Comparison of ENCODE assay signal across 9 cellular contexts in genomic region chr1:16649960-16650359, GRCh38. TPM values are rescaled to one million over a fixed set of nuclear protein-coding genes. Genes with fewer than 3 reads are reported as not detected.
DNase-seq lines count a peak whose midpoint lies in the region; ATAC-seq, FAIRE-seq and TF ChIP-seq lines count a peak whose summit lies in the region.
"Not testable (repeated sequence)": the region's sequence is repeated elsewhere in the genome, so short reads cannot be mapped to it uniquely, and the experiment has no call there.
"Had no signal": no experiment of that assay in that cellular context is flagged by ENCODE, and none has a peak within 500 bp of the region (broad histone marks: within the 10 kb centered on the region; RNA-seq: fewer than 3 reads in every experiment).

No MANE protein-coding gene starts in this region.

- H3K9me3 Mint-ChIP-seq in WTC11 = not testable (repeated sequence)

- not testable (repeated sequence) for H3K36me3 Mint-ChIP-seq in WTC11

- WGBS in body of pancreas, 2 donors = 59 to 81% methylated on average over 9 of the region's 9 CpGs
- WGBS in heart left ventricle, 4 donors = 72 to 83% (median 78%) methylated on average over 9 of the region's 9 CpGs
- 70% methylated on average over 9 of the region's 9 CpGs for WGBS in right lobe of liver (ENCODE audit: insufficient coverage, low coverage, low lambda C conversion rate, missing lambda C conversion rate)
- 60 to 67% methylated on average over 8 to 9 of the region's 9 CpGs for WGBS in pancreas, 2 donors
- whole genome bisulfite sequencing in suprapubic skin = 82% methylated on average over 7 of the region's 9 CpGs

- H3K9me3 ChIP-seq in body of pancreas, heart left ventricle, right lobe of liver, pancreas, suprapubic skin: not testable (repeated sequence)

- not testable (repeated sequence) for FAIRE-seq in pancreas (lab: Jason Lieb, UNC)

- H3K4me1 Mint-ChIP-seq in WTC11 = not testable (repeated sequence)

- TF ChIP-seq EP300 in suprapubic skin (IDR thresholded peaks at IDR 0.05) = not testable (repeated sequence)

- not testable (repeated sequence) for H3K27me3 ChIP-seq in body of pancreas, right lobe of liver, pancreas
- H3K27me3 ChIP-seq in heart left ventricle (peaks cover 0 to 12% (median 2%) of the 10 kb centered on the region in 9 donors), suprapubic skin (peaks cover 12% of the 10 kb centered on the region)

- CTCF ChIA-PET in WTC11 (lab: Charles Lee) = not testable (repeated sequence)

- intact Hi-C loops in body of pancreas (cut with DNase I); heart left ventricle (cut with DNase I); right lobe of liver (cut with DNase I); pancreas (cut with DNase I): not testable (repeated sequence)

- DNase-seq in WTC11 (ENCODE audit: low spot score) (peak; percentile 16), body of pancreas (peak; percentile 1 to 31 (median 15)), heart left ventricle (peak in 4 of 5 donors; percentile 14 to 61 (median 24)), right lobe of liver (peak in 2 of 3 donors; percentile 29 to 32), pancreas (peak in 5 of 6 donors; percentile 23 to 83 (median 34)), suprapubic skin (ENCODE audit: low spot score in 2 of 2) (peak; percentile 55 to 83)
- peak; percentile 16 for DNase-seq in activated T-cell treated with anti-CD3 and anti-CD28 coated beads, Interleukin-2, amount 50 U/mL, for 1 hour

- TF ChIP-seq CTCF in WTC11 (IDR thresholded peaks at IDR 0.05); body of pancreas (IDR thresholded peaks at IDR 0.05); heart left ventricle (IDR thresholded peaks at IDR 0.05); right lobe of liver (IDR thresholded peaks at IDR 0.05); pancreas (IDR thresholded peaks at IDR 0.05); suprapubic skin (IDR thresholded peaks at IDR 0.05): not testable (repeated sequence)

- not testable (repeated sequence) for H3K4me1 ChIP-seq in body of pancreas, right lobe of liver, pancreas, suprapubic skin
- H3K4me1 ChIP-seq in heart left ventricle = peaks cover 2 to 12% (median 5%) of the 10 kb centered on the region in 12 donors

- H3K27ac Mint-ChIP-seq in WTC11 = not testable (repeated sequence)

- H3K27ac ChIP-seq in body of pancreas, heart left ventricle, right lobe of liver, pancreas, suprapubic skin: not testable (repeated sequence)

- POLR2A ChIA-PET in WTC11 (lab: Charles Lee) = not testable (repeated sequence)

- H3K27me3 Mint-ChIP-seq in WTC11 (ENCODE audit: low read depth) = peaks cover 15% of the 10 kb centered on the region

- not testable (repeated sequence) for H3K36me3 ChIP-seq in body of pancreas (replicated peaks in 1 of 2; ENCODE audit: insufficient read depth in 1 of 2, low read depth in 2 of 2); heart left ventricle; pancreas; suprapubic skin
- H3K36me3 ChIP-seq in right lobe of liver = peaks cover 0 to 11% (median 0%) of the 10 kb centered on the region in 4 donors

- TF ChIP-seq POLR2A in body of pancreas (IDR thresholded peaks at IDR 0.05); heart left ventricle (IDR thresholded peaks at IDR 0.05); right lobe of liver (IDR thresholded peaks at IDR 0.05); suprapubic skin (IDR thresholded peaks at IDR 0.05): not testable (repeated sequence)

- H3K4me3 ChIP-seq in body of pancreas, heart left ventricle, right lobe of liver, pancreas, suprapubic skin: not testable (repeated sequence)

- ATAC-seq in WTC11, body of pancreas, heart left ventricle, right lobe of liver, pancreas: not testable (repeated sequence)

- not testable (repeated sequence) for H3K4me3 Mint-ChIP-seq in WTC11

RNA-seq across cellular contexts. Expression of gene RNU1-3, which starts 16.8 kb away (rescaled TPM):
- total RNA-seq in WTC11 (2021) (1,028 to 1,267 TPM (median 1,197 TPM) in 3 replicates), body of pancreas (over 10,000 TPM in 1 of 2 donors, under 1 TPM in 1; under 0.01 to 15,479 TPM), heart left ventricle (1,000 to 10,000 TPM in 6 of 9 donors, 100 to 1,000 TPM in 1, not detected in 2; 364 to 3,776 (median 2,470) TPM), right lobe of liver (1,000 to 10,000 TPM in 3 of 6 experiments, 100 to 1,000 TPM in 1, under 1 TPM in 2; under 0.01 to 3,377 (median 977) TPM), pancreas (1,000 to 10,000 TPM in 4 of 6 donors, 100 to 1,000 TPM in 2; 687 to 5,169 (median 2,340) TPM), suprapubic skin (under 1 TPM; under 0.01 TPM)
- polyA plus RNA-seq in heart left ventricle (not detected), pancreas (not detected)
- total RNA-seq: G401, H4 had no signal

RNA-seq across cellular contexts. Expression of gene NBPF1, which starts 36.6 kb away (rescaled TPM):
- 17.5 to 18.3 TPM (median 17.9 TPM) in 3 replicates for total RNA-seq in WTC11 (2021)
- total RNA-seq in body of pancreas = 10 to 100 TPM; 22.3 to 41.5 TPM
- 10 to 100 TPM in 8 of 9 donors, 1 to 10 TPM in 1; 4.7 to 18.2 (median 14.3) TPM for total RNA-seq in heart left ventricle
- 1 to 10 TPM; 4.4 to 4.8 TPM for polyA plus RNA-seq in heart left ventricle
- total RNA-seq in right lobe of liver = 10 to 100 TPM; 22.7 to 30.7 (median 24.1) TPM
- 10 to 100 TPM; 12.4 to 32.2 (median 14.3) TPM for total RNA-seq in pancreas
- 1 to 10 TPM; 4.0 to 5.8 TPM for polyA plus RNA-seq in pancreas
- 10 to 100 TPM; 12.9 to 49.1 (median 23.8) TPM for total RNA-seq in suprapubic skin

Comparison
In these comparisons a context has a peak if more than half of its experiments do, and no peak if none do; other contexts are left out.
1. DNase-seq: peak in every context shown above with its lines; median percentile 69 in suprapubic skin; 34 in pancreas; 30 in right lobe of liver; 24 in heart left ventricle; 16 in WTC11; 16 in activated T-cell treated with anti-CD3 and anti-CD28 coated beads, Interleukin-2, amount 50 U/mL, for 1 hour; 15 in body of pancreas.